In the genomic region with DNA sequence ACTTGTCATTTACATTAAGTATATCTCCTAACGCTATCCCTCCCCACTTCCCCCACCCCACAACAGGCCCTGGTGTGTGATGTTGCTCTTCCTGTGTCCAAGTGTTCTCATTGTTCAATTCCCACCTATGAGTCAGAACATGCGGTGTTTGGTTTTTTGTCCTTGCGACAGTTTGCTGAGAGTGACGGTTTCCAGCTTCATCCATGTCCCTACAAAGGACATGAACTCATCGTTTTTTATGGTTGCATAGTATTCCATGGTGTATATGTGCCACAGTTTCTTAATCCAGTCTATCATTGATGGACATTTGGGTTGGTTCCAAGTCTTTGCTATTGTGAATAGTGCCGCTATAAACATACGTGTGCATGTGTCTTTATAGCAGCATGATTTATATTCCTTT, we compare ENCODE assay signal across 6 cellular contexts. TPM values are rescaled to one million over a fixed set of nuclear protein-coding genes. Genes with fewer than 3 reads are reported as not detected.
A peak's percentile ranks its signal among the peaks of the same experiment; 100 is the strongest.
DNase-seq lines count a peak whose midpoint lies in the region; ATAC-seq, FAIRE-seq and TF ChIP-seq lines count a peak whose summit lies in the region.
"Not testable (repeated sequence)": the region's sequence is repeated elsewhere in the genome, so short reads cannot be mapped to it uniquely, and the experiment has no call there.

No MANE protein-coding gene starts in this region.

- H3K36me3 Mint-ChIP-seq in CD4-positive, CD25-positive, alpha-beta regulatory T cell; activated naive CD8-positive, alpha-beta T cell; naive thymus-derived CD8-positive, alpha-beta T cell: not testable (repeated sequence)
- peaks cover 11% of the 10 kb centered on the region for H3K36me3 Mint-ChIP-seq in activated CD8-positive, alpha-beta T cell treated with anti-CD3 and anti-CD28 coated beads for 36 hours (ENCODE audit: low read depth)

- not testable (repeated sequence) for H3K9me3 ChIP-seq in CD4-positive, CD25-positive, alpha-beta regulatory T cell (ENCODE audit: control insufficient read depth in 2 of 2, low read length in 2 of 2); HEK293 (ENCODE audit: control insufficient read depth, insufficient read depth, low read depth, low read length); HepG2 (ENCODE audit: low read length)

- in situ Hi-C loops in HepG2 (cut with HindIII; ENCODE audit: extremely low pct_ligation_motif_present, low pct_unique_long_range_greater_than_20kb), result not testable (repeated sequence)

- intact Hi-C loops in activated CD8-positive, alpha-beta T cell treated with anti-CD3 and anti-CD28 coated beads for 36 hours (cut with micrococcal nuclease); HepG2 (cut with micrococcal nuclease; ENCODE audit: unreplicated experiment): not testable (repeated sequence)

- not testable (repeated sequence) for TF ChIP-seq EP300 in HepG2 (IDR thresholded peaks at IDR 0.05; ENCODE audit: low read depth in 2 of 2, low read length in 2 of 2); HepG2 (CRISPR knock-in tag; IDR thresholded peaks at IDR 0.05; ENCODE audit: borderline replicate concordance)

- POLR2A ChIA-PET in HEK293 (lab: Yijun Ruan, JAX); activated CD8-positive, alpha-beta T cell treated with anti-CD3 and anti-CD28 coated beads for 36 hours (lab: Charles Lee); HepG2 (lab: Yijun Ruan, JAX): not testable (repeated sequence)
- POLR2A ChIA-PET in naive thymus-derived CD8-positive, alpha-beta T cell (lab: Charles Lee), result interaction anchor here (1.2 kb wide), 1 partner anchor 47 kb away, joined by 5 read pairs; the partner anchor contains the start of gene JAK1

- peaks cover 67% of the 10 kb centered on the region for H3K4me1 ChIP-seq in CD4-positive, CD25-positive, alpha-beta regulatory T cell (ENCODE audit: control insufficient read depth, insufficient read depth, low read length, poor library complexity, severe bottlenecking)
- H3K4me1 ChIP-seq in HEK293 (ENCODE audit: control insufficient read depth, insufficient read depth, low read length) (peaks cover 11% of the 10 kb centered on the region), HepG2 (ENCODE audit: insufficient read depth, low read length) (peaks cover 77% of the 10 kb centered on the region)

- not testable (repeated sequence) for H2AFZ ChIP-seq in HepG2 (ENCODE audit: low read length)

- not testable (repeated sequence) for H3K4me2 ChIP-seq in HepG2 (ENCODE audit: low read depth, low read length)

- peak overlapping the region in 2 of 4 donors; percentile 40 to 49 for H3K4me3 Mint-ChIP-seq in CD4-positive, CD25-positive, alpha-beta regulatory T cell
- H3K4me3 Mint-ChIP-seq in activated CD8-positive, alpha-beta T cell treated with anti-CD3 and anti-CD28 coated beads for 36 hours; activated naive CD8-positive, alpha-beta T cell: not testable (repeated sequence)
- H3K4me3 Mint-ChIP-seq in naive thymus-derived CD8-positive, alpha-beta T cell, result peak overlapping the region in 2 of 10 donors; percentile 15 to 30

- H3K27me3 Mint-ChIP-seq in CD4-positive, CD25-positive, alpha-beta regulatory T cell; activated CD8-positive, alpha-beta T cell treated with anti-CD3 and anti-CD28 coated beads for 36 hours; activated naive CD8-positive, alpha-beta T cell; naive thymus-derived CD8-positive, alpha-beta T cell: not testable (repeated sequence)

- not testable (repeated sequence) for H3K9me3 Mint-ChIP-seq in CD4-positive, CD25-positive, alpha-beta regulatory T cell; activated CD8-positive, alpha-beta T cell treated with anti-CD3 and anti-CD28 coated beads for 36 hours; activated naive CD8-positive, alpha-beta T cell (ENCODE audit: low read depth); naive thymus-derived CD8-positive, alpha-beta T cell

- not testable (repeated sequence) for FAIRE-seq in HepG2 (lab: Jason Lieb, UNC)

- not testable (repeated sequence) for H3K27ac ChIP-seq in CD4-positive, CD25-positive, alpha-beta regulatory T cell (ENCODE audit: insufficient read depth, low read length, poor library complexity, severe bottlenecking); HEK293 (ENCODE audit: extremely low read depth, low read depth, low read length); HepG2 (ENCODE audit: extremely low read length, insufficient read depth, low read length)

- not testable (repeated sequence) for TF ChIP-seq RAD21 in HepG2 (CRISPR knock-in tag; IDR thresholded peaks at IDR 0.05)

- peak overlapping the region in 2 of 3 donors; percentile 9 to 85 for H3K27ac Mint-ChIP-seq in CD4-positive, CD25-positive, alpha-beta regulatory T cell
- H3K27ac Mint-ChIP-seq in activated CD8-positive, alpha-beta T cell treated with anti-CD3 and anti-CD28 coated beads for 36 hours, result peak overlapping the region; percentile 57
- H3K27ac Mint-ChIP-seq in activated naive CD8-positive, alpha-beta T cell, result peak overlapping the region; percentile 59
- H3K27ac Mint-ChIP-seq in naive thymus-derived CD8-positive, alpha-beta T cell, result peak overlapping the region in 8 of 10 donors; percentile 38 to 81 (median 62)

- H4K20me1 ChIP-seq in HepG2 (ENCODE audit: insufficient read depth, low read length), result not testable (repeated sequence)

- H3K9ac ChIP-seq in HepG2 (ENCODE audit: insufficient read depth, low read depth, low read length), result not testable (repeated sequence)

- H3K79me2 ChIP-seq in HepG2 (ENCODE audit: insufficient read depth, low read length), result peaks cover 76% of the 10 kb centered on the region

- not testable (repeated sequence) for DNase-seq in CD4-positive, CD25-positive, alpha-beta regulatory T cell; activated CD8-positive, alpha-beta T cell treated with anti-CD3 and anti-CD28 coated beads for 36 hours; HepG2 (ENCODE audit: low spot score); naive thymus-derived CD8-positive, alpha-beta T cell

- H3K4me1 Mint-ChIP-seq in CD4-positive, CD25-positive, alpha-beta regulatory T cell, result peaks cover 71 to 98% (median 82%) of the 10 kb centered on the region in 4 donors
- H3K4me1 Mint-ChIP-seq in activated CD8-positive, alpha-beta T cell treated with anti-CD3 and anti-CD28 coated beads for 36 hours (ENCODE audit: low read depth), result peaks cover 84% of the 10 kb centered on the region
- peaks cover 95% of the 10 kb centered on the region for H3K4me1 Mint-ChIP-seq in activated naive CD8-positive, alpha-beta T cell (ENCODE audit: low read depth)
- H3K4me1 Mint-ChIP-seq in naive thymus-derived CD8-positive, alpha-beta T cell, result peaks cover 51 to 97% (median 93%) of the 10 kb centered on the region in 4 donors

- CTCF ChIA-PET in HEK293 (lab: Yijun Ruan, JAX), result interaction anchor here (0.6 kb wide), 1 partner anchor 256 kb away, joined by 4 read pairs; no protein-coding TSS in a partner anchor
- CTCF ChIA-PET in activated CD8-positive, alpha-beta T cell treated with anti-CD3 and anti-CD28 coated beads for 36 hours (lab: Charles Lee); HepG2 (lab: Yijun Ruan, JAX; ENCODE audit: low intra/inter-chr PET ratio, low total read pairs): not testable (repeated sequence)

- not testable (repeated sequence) for TF ChIP-seq CTCF in HEK293 (tag by site-specific recombination; IDR thresholded peaks at IDR 0.05); activated CD8-positive, alpha-beta T cell treated with anti-CD3 and anti-CD28 coated beads for 36 hours (IDR thresholded peaks at IDR 0.05); HepG2 (CRISPR knock-in tag; IDR thresholded peaks at IDR 0.05)

- not testable (repeated sequence) for ATAC-seq in CD4-positive, CD25-positive, alpha-beta regulatory T cell (ENCODE audit: low read depth in 2 of 2); activated CD8-positive, alpha-beta T cell treated with anti-CD3 and anti-CD28 coated beads for 36 hours; HepG2; naive thymus-derived CD8-positive, alpha-beta T cell

- BruUV-seq in HepG2 (replicated peaks; lab: Mats Ljungman, UMichigan), result not testable (repeated sequence)

- not testable (repeated sequence) for H3K27me3 ChIP-seq in CD4-positive, CD25-positive, alpha-beta regulatory T cell (ENCODE audit: control insufficient read depth, insufficient read depth, low read length); HepG2 (ENCODE audit: control insufficient read depth in 1 of 2, insufficient read depth in 2 of 2, low read length in 2 of 2)

- TF ChIP-seq POLR2A in HepG2 (IDR thresholded peaks at IDR 0.05; ENCODE audit: insufficient read depth in 1 of 2, low read depth in 2 of 2, low read length in 2 of 2), result not testable (repeated sequence)

- not testable (repeated sequence) for H3K36me3 ChIP-seq in CD4-positive, CD25-positive, alpha-beta regulatory T cell (ENCODE audit: control insufficient read depth, insufficient read depth, low read length); HEK293 (ENCODE audit: control insufficient read depth in 2 of 2, insufficient read depth in 1 of 2, low read length in 2 of 2); HepG2 (replicated peaks in 1 of 2; ENCODE audit: control insufficient read depth in 1 of 2, insufficient read depth in 2 of 2, low read length in 2 of 2)

- not testable (repeated sequence) for H3K4me3 ChIP-seq in CD4-positive, CD25-positive, alpha-beta regulatory T cell (ENCODE audit: low read depth, low read length); HEK293 (ENCODE audit: low read depth, low read length); HepG2 (replicated peaks in 1 of 3; ENCODE audit: insufficient read depth in 1 of 3, low read depth in 2 of 3, low read length in 3 of 3)

- WGBS in HepG2 (ENCODE audit: low lambda C conversion rate), result 97% methylated on average over 7 of the region's 7 CpGs

RNA-seq across cellular contexts. Expression of gene JAK1, which starts 47.2 kb away (rescaled TPM):
- total RNA-seq in CD4-positive, CD25-positive, alpha-beta regulatory T cell, result 333 TPM
- 100 to 1,000 TPM; 215 to 231 (median 223) TPM for polyA plus RNA-seq in CD4-positive, CD25-positive, alpha-beta regulatory T cell
- 100 to 1,000 TPM in 1 of 2 experiments, 10 to 100 TPM in 1; 96.3 to 108 TPM for total RNA-seq in activated CD8-positive, alpha-beta T cell treated with anti-CD3 and anti-CD28 coated beads for 36 hours
- 42.4 and 56.1 TPM in 2 replicates for total RNA-seq in HepG2 (2016; rRNA removed; fragmentation: Illumina TruSeq; extraction: Trizol)
- total RNA-seq in HepG2 (2016; cell fraction: cytosol; rRNA removed; fragmentation: Illumina TruSeq; extraction: Trizol; ENCODE audit: low read depth), result 2.9 and 4.1 TPM in 2 replicates
- total RNA-seq in HepG2 (2016; cell fraction: insoluble cytoplasmic fraction; rRNA removed; fragmentation: Illumina TruSeq; extraction: Trizol), result 41.5 and 53.4 TPM in 2 replicates
- total RNA-seq in HepG2 (2016; cell fraction: membrane; rRNA removed; fragmentation: Illumina TruSeq; extraction: Trizol), result 15.3 and 15.6 TPM in 2 replicates
- total RNA-seq in HepG2 (2016; cell fraction: nucleus; rRNA removed; fragmentation: Illumina TruSeq; extraction: Trizol), result 33.8 and 39.0 TPM in 2 replicates
- 23.9 and 24.5 TPM in 2 replicates for polyA plus RNA-seq in HepG2 (2011; rRNA removed)
- polyA plus RNA-seq in HepG2 (2011; cell fraction: cytosol; rRNA removed), result 18.5 and 23.4 TPM in 2 replicates
- polyA plus RNA-seq in HepG2 (2011; cell fraction: nucleus; rRNA removed), result 36.4 and 45.4 TPM in 2 replicates
- polyA plus RNA-seq in HepG2 (2012), result 29.6 and 32.4 TPM in 2 replicates
- 1.1 and 1.5 TPM in 2 replicates for polyA plus RNA-seq in HepG2 (2016; cell fraction: cytosol; fragmentation: Illumina TruSeq; extraction: Trizol; ENCODE audit: low read depth)
- 43.4 and 45.7 TPM in 2 replicates for polyA plus RNA-seq in HepG2 (2016; cell fraction: insoluble cytoplasmic fraction; fragmentation: Illumina TruSeq; extraction: Trizol; ENCODE audit: low read depth)
- polyA plus RNA-seq in HepG2 (2016; cell fraction: membrane; fragmentation: Illumina TruSeq; extraction: Trizol; ENCODE audit: low read depth), result 6.5 and 6.8 TPM in 2 replicates
- 26.3 and 30.9 TPM in 2 replicates for polyA plus RNA-seq in HepG2 (2016; cell fraction: nucleus; fragmentation: Illumina TruSeq; extraction: Trizol; ENCODE audit: insufficient read depth, low read depth)
- polyA minus RNA-seq in HepG2 (2011; rRNA and poly(A)+ RNA removed; ENCODE audit: low replicate concordance), result 45.7 and 51.7 TPM in 2 replicates
- 37.3 and 37.5 TPM in 2 replicates for polyA minus RNA-seq in HepG2 (2011; cell fraction: cytosol; rRNA and poly(A)+ RNA removed)
- polyA minus RNA-seq in HepG2 (2011; cell fraction: nucleus; rRNA and poly(A)+ RNA removed), result 70.8 and 76.0 TPM in 2 replicates
- total RNA-seq in naive thymus-derived CD8-positive, alpha-beta T cell, result 100 to 1,000 TPM; 346 to 361 TPM
- 100 to 1,000 TPM; 162 to 244 (median 174) TPM for polyA plus RNA-seq in naive thymus-derived CD8-positive, alpha-beta T cell
